Comparison of ENCODE assay signal across 1 cellular context in the genomic region with DNA sequence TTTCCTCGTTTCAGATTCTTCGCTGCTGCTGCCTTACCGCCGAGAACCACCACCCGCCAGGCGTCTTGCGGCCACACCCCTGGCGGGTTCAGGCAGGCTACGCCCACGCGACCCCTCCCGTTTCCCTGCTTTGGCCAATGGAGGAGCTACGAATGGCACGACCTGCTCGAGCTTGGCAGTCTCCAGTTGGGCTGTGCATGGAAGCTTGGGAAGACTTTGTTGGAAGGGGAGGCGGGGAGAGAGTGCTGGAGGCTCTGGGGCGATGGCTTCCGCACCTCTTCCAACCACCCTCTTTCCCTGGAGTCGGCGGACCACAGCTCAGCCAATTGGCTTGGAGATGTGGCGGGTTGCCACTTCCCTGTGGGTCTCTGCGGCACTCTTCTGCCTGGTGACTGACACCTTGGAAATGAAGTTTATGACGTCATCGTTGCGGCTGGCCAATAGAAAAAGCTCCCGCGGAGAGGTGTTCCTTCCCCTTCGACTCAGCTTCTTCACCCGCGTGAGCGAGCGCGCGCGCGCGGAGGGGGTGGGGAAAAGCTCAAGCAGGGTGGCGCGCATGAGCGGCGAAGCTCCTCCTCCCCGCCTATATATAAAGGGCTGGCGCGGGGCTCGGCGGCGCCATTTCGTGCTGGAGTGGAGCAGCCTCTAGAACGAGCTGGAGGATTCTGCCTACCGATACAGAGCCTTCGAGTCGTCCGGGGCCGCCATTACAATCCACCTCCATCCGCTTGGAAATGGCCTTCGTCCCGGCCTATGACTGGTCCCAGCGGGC.
A peak's percentile ranks its signal among the peaks of the same experiment; 100 is the strongest.
TF ChIP-seq lines count a peak whose summit lies in the region.

No MANE protein-coding gene starts in this region.

TF ChIP-seq in SK-N-SH, 30 proteins besides CTCF, POLR2A, EP300 and RAD21 (continued from another document):
- TF ChIP-seq, protein P1, sequence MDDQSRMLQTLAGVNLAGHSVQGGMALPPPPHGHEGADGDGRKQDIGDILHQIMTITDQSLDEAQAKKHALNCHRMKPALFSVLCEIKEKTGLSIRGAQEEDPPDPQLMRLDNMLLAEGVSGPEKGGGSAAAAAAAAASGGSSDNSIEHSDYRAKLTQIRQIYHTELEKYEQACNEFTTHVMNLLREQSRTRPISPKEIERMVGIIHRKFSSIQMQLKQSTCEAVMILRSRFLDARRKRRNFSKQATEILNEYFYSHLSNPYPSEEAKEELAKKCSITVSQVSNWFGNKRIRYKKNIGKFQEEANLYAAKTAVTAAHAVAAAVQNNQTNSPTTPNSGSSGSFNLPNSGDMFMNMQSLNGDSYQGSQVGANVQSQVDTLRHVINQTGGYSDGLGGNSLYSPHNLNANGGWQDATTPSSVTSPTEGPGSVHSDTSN (IDR thresholded peaks at IDR 0.05): peak; percentile 87
- TF ChIP-seq ELF1 (IDR thresholded peaks at IDR 0.05) (peak; percentile 53), NRF1 (IDR thresholded peaks at IDR 0.05; ENCODE audit: low read depth, low read length) (peak; percentile 81), GABPA (IDR thresholded peaks at IDR 0.05; ENCODE audit: low read depth) (0 out of 2 replicates have a peak, but pooled peaks have one; percentile 20), CHD2 (IDR thresholded peaks at IDR 0.05; ENCODE audit: low read length, partially characterized antibody) (peak; percentile 7), YY1 (IDR thresholded peaks at IDR 0.05; ENCODE audit: low read depth) (no peak; the same call in 1 of the 2 replicates), FOXM1 (IDR thresholded peaks at IDR 0.05; ENCODE audit: low read depth) (no peak), GATA2 (CRISPR knock-in tag; IDR thresholded peaks at IDR 0.05) (no peak), RCOR1 (IDR thresholded peaks at IDR 0.05; ENCODE audit: low read length) (0 out of 2 replicates have a peak, but pooled peaks have one; percentile 16), POLR2AphosphoS5 (IDR thresholded peaks at IDR 0.05; ENCODE audit: low read depth, low read length) (peak; percentile 100), TEAD4 (IDR thresholded peaks at IDR 0.05; ENCODE audit: borderline replicate concordance, insufficient read depth) (peak; percentile 44), MXI1 (IDR thresholded peaks at IDR 0.05; ENCODE audit: low read depth, low read length) (peak; percentile 56), FOXJ3 (CRISPR knock-in tag; IDR thresholded peaks at IDR 0.05) (no peak), FOSL2 (IDR thresholded peaks at IDR 0.05; ENCODE audit: borderline replicate concordance, low read depth) (peak; percentile 11; the same call in 1 of the 2 replicates), SMC3 (IDR thresholded peaks at IDR 0.05; ENCODE audit: low read depth, low read length) (no peak), IRF3 (IDR thresholded peaks at IDR 0.05; ENCODE audit: low read depth, low read length) (peak; percentile 23; the same call in 1 of the 2 replicates), TCF12 (IDR thresholded peaks at IDR 0.05) (peak; percentile 8; the same call in 1 of the 2 replicates), JUND (IDR thresholded peaks at IDR 0.05) (0 out of 2 replicates have a peak, but pooled peaks have one; percentile 34), SIN3A (IDR thresholded peaks at IDR 0.05; ENCODE audit: borderline replicate concordance, low read depth, low read length) (peak; percentile 89; the same call in 1 of the 2 replicates), NFIC (IDR thresholded peaks at IDR 0.05; ENCODE audit: borderline replicate concordance) (0 out of 2 replicates have a peak, but pooled peaks have one; percentile 5), TAF1 (IDR thresholded peaks at IDR 0.05; ENCODE audit: borderline replicate concordance, low read depth, low read length) (peak; percentile 100), RXRA (IDR thresholded peaks at IDR 0.05; ENCODE audit: borderline replicate concordance, low read depth) (no peak)
- TF ChIP-seq, protein P2, sequence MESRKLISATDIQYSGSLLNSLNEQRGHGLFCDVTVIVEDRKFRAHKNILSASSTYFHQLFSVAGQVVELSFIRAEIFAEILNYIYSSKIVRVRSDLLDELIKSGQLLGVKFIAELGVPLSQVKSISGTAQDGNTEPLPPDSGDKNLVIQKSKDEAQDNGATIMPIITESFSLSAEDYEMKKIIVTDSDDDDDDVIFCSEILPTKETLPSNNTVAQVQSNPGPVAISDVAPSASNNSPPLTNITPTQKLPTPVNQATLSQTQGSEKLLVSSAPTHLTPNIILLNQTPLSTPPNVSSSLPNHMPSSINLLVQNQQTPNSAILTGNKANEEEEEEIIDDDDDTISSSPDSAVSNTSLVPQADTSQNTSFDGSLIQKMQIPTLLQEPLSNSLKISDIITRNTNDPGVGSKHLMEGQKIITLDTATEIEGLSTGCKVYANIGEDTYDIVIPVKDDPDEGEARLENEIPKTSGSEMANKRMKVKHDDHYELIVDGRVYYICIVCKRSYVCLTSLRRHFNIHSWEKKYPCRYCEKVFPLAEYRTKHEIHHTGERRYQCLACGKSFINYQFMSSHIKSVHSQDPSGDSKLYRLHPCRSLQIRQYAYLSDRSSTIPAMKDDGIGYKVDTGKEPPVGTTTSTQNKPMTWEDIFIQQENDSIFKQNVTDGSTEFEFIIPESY (IDR thresholded peaks at IDR 0.05; ENCODE audit: borderline replicate concordance, low read depth): peak; percentile 65; the same call in 1 of the 2 replicates
